ENCODE assay signal across 25 cellular contexts in genomic region chr2:74128206-74128605, GRCh38. TPM values are rescaled to one million over a fixed set of nuclear protein-coding genes. Genes with fewer than 3 reads are reported as not detected.
DNase-seq lines count a peak whose midpoint lies in the region; ATAC-seq and TF ChIP-seq lines count a peak whose summit lies in the region.
"Had no signal": no experiment of that assay in that cellular context is flagged by ENCODE, and none has a peak within 500 bp of the region (broad histone marks: within the 10 kb centered on the region; RNA-seq: fewer than 3 reads in every experiment).

No MANE protein-coding gene starts in this region.

- H3K27ac Mint-ChIP-seq in progenitor cell of endocrine pancreas, result no peak overlapping the region
- H3K27ac Mint-ChIP-seq: activated CD8-positive, alpha-beta T cell treated with anti-CD3 and anti-CD28 coated beads for 36 hours; activated naive CD4-positive, alpha-beta T cell treated with anti-CD3 and anti-CD28 coated beads, Interleukin-2, amount 50 U/mL, for 24 hours; activated T-helper 17 cell treated with anti-CD3 and anti-CD28 coated beads, Interleukin-2, amount 50 U/mL, for 72 hours; CD14-positive monocyte; dendritic cell treated with granulocyte-macrophage colony-stimulating factor and Interleukin-4, amounts not matched to agents 40 ng/mL and 50 ng/mL, for 4 days; natural killer cell treated with Interleukin-12 subunit alpha and Interleukin-12 subunit beta and Interleukin-15 and Interleukin-18, amount 100 ng/mL, for 72 hours; T-helper 17 cell had no signal

- H3K4me3 ChIP-seq in H7 (ENCODE audit: insufficient read depth, low read depth, low read length) (no peak overlapping the region), astrocyte of the spinal cord (ENCODE audit: low read depth, low read length) (no peak overlapping the region), fibroblast of villous mesenchyme (ENCODE audit: low read depth, low read length) (no peak overlapping the region)
- H3K4me3 ChIP-seq: esophagus squamous epithelium, GM12878, mucosa of descending colon had no signal

- peak; percentile 71 for DNase-seq in H7
- DNase-seq in astrocyte of the spinal cord (ENCODE audit: low read depth, low spot score), result no peak
- peak; percentile 17 for DNase-seq in fibroblast of villous mesenchyme (ENCODE audit: low read depth)
- no peak for DNase-seq in progenitor cell of endocrine pancreas (ENCODE audit: low spot score, unreplicated experiment)
- DNase-seq in cerebellum (ENCODE audit: low spot score), result no peak
- DNase-seq: activated CD8-positive, alpha-beta T cell treated with anti-CD3 and anti-CD28 coated beads for 36 hours; amygdala; esophagus squamous epithelium; kidney; mucosa of descending colon; NCI-H1105; NCI-H2081; NCI-H2227 treated with DMSO at 0.1 percent for 48 hours; SK-N-SH; stimulated activated naive CD4-positive, alpha-beta T cell treated with Interleukin-2 at 50 U/mL for 16 hours; T-helper 17 cell had no signal

- H3K36me3 ChIP-seq in H7 (replicated peaks; ENCODE audit: control insufficient read depth, insufficient read depth, low read length), result no peaks in the 10 kb centered on the region; the same call in 1 of the 2 replicates

- H3K27me3 ChIP-seq in H7 (ENCODE audit: control insufficient read depth, insufficient read depth, low read length), result no peaks in the 10 kb centered on the region

- in situ Hi-C loops in astrocyte of the spinal cord (cut with HindIII; ENCODE audit: low sequenced_read_pairs), result no loop called here

- no peaks in the 10 kb centered on the region for H3K9me3 Mint-ChIP-seq in progenitor cell of endocrine pancreas (ENCODE audit: low read depth)
- H3K9me3 Mint-ChIP-seq: activated CD8-positive, alpha-beta T cell treated with anti-CD3 and anti-CD28 coated beads for 36 hours; activated naive CD4-positive, alpha-beta T cell treated with anti-CD3 and anti-CD28 coated beads, Interleukin-2, amount 50 U/mL, for 24 hours; activated T-helper 17 cell treated with anti-CD3 and anti-CD28 coated beads, Interleukin-2, amount 50 U/mL, for 72 hours; natural killer cell treated with Interleukin-12 subunit alpha and Interleukin-12 subunit beta and Interleukin-15 and Interleukin-18, amount 100 ng/mL, for 72 hours had no signal

- H3K27me3 Mint-ChIP-seq in progenitor cell of endocrine pancreas, result peaks cover 12% of the 10 kb centered on the region
- H3K27me3 Mint-ChIP-seq: activated T-helper 17 cell treated with anti-CD3 and anti-CD28 coated beads, Interleukin-2, amount 50 U/mL, for 72 hours had no signal

- H3K4me3 Mint-ChIP-seq in progenitor cell of endocrine pancreas (ENCODE audit: low read depth), result no peak overlapping the region
- H3K4me3 Mint-ChIP-seq: activated CD8-positive, alpha-beta T cell treated with anti-CD3 and anti-CD28 coated beads for 36 hours; activated naive CD4-positive, alpha-beta T cell treated with anti-CD3 and anti-CD28 coated beads, Interleukin-2, amount 50 U/mL, for 24 hours; activated T-helper 17 cell treated with anti-CD3 and anti-CD28 coated beads, Interleukin-2, amount 50 U/mL, for 72 hours; dendritic cell treated with granulocyte-macrophage colony-stimulating factor and Interleukin-4, amounts not matched to agents 40 ng/mL and 50 ng/mL, for 4 days; natural killer cell treated with Interleukin-12 subunit alpha and Interleukin-12 subunit beta and Interleukin-15 and Interleukin-18, amount 100 ng/mL, for 72 hours; T-helper 17 cell had no signal

- peaks cover 3% of the 10 kb centered on the region for H3K36me3 Mint-ChIP-seq in progenitor cell of endocrine pancreas (ENCODE audit: insufficient read depth)

- no peaks in the 10 kb centered on the region for H3K4me1 Mint-ChIP-seq in progenitor cell of endocrine pancreas (ENCODE audit: low read depth)
- H3K4me1 Mint-ChIP-seq: activated naive CD4-positive, alpha-beta T cell treated with anti-CD3 and anti-CD28 coated beads, Interleukin-2, amount 50 U/mL, for 24 hours; activated T-helper 17 cell treated with anti-CD3 and anti-CD28 coated beads, Interleukin-2, amount 50 U/mL, for 72 hours; T-helper 17 cell had no signal

- no peak for ATAC-seq in HG02623 (IDR thresholded peaks at IDR 0.05; ENCODE audit: unreplicated experiment)
- no peak for ATAC-seq in HG03097 (IDR thresholded peaks at IDR 0.05; ENCODE audit: low FRiP score, unreplicated experiment)
- ATAC-seq in GM18873 (IDR thresholded peaks at IDR 0.05; ENCODE audit: low FRiP score, unreplicated experiment), result no peak
- ATAC-seq: activated CD8-positive, alpha-beta T cell treated with anti-CD3 and anti-CD28 coated beads for 36 hours; activated T-helper 17 cell treated with anti-CD3 and anti-CD28 coated beads, Interleukin-2, amount 50 U/mL, for 72 hours; GM12878; mucosa of descending colon; natural killer cell treated with Interleukin-12 subunit alpha and Interleukin-12 subunit beta and Interleukin-15 and Interleukin-18, amount 100 ng/mL, for 72 hours; T-helper 17 cell had no signal

- TF ChIP-seq CTCF in astrocyte of the spinal cord (IDR thresholded peaks at IDR 0.05; ENCODE audit: low read depth, low read length) (peak; percentile 27), fibroblast of villous mesenchyme (IDR thresholded peaks at IDR 0.05; ENCODE audit: insufficient read depth, low read depth, low read length) (peak; percentile 11), progenitor cell of endocrine pancreas (IDR thresholded peaks at IDR 0.05; ENCODE audit: unreplicated experiment) (peak; percentile 41)

RNA-seq across cellular contexts. Expression of gene BOLA3, which starts 19.5 kb away (rescaled TPM):
- 63.3 and 77.2 TPM in 2 replicates for total RNA-seq in H7 (2014; rRNA removed; shearing (Covaris generic))
- total RNA-seq in fibroblast of villous mesenchyme, result 41.2 and 50.1 TPM in 2 replicates
- total RNA-seq in progenitor cell of endocrine pancreas, result 23.8 and 24.8 TPM in 2 replicates
- 12.6 TPM for total RNA-seq in cerebellum

RNA-seq across cellular contexts. Expression of gene MOB1A, which starts 50.5 kb away (rescaled TPM):
- 75.5 and 84.6 TPM in 2 replicates for total RNA-seq in H7 (2014; rRNA removed; shearing (Covaris generic))
- total RNA-seq in fibroblast of villous mesenchyme (102 and 155 TPM in 2 replicates), progenitor cell of endocrine pancreas (93.5 and 94.9 TPM in 2 replicates), cerebellum (53.1 TPM)

Comparison
In these comparisons a context has a peak if more than half of its experiments do, and no peak if none do; other contexts are left out.
1. DNase-seq: peak in H7 (single experiment) and fibroblast of villous mesenchyme (single experiment); none in astrocyte of the spinal cord (single experiment), progenitor cell of endocrine pancreas (single experiment) and cerebellum (single experiment).
2. Peak in every context shown above with its lines, with median percentiles within 50 percentile points of each other: CTCF ChIP-seq.